ENCODE assay signal across 17 cellular contexts in genomic region chr18:58692420-58693185, GRCh38. TPM values are rescaled to one million over a fixed set of nuclear protein-coding genes. Genes with fewer than 3 reads are reported as not detected.
A peak's percentile ranks its signal among the peaks of the same experiment; 100 is the strongest.
DNase-seq lines count a peak whose midpoint lies in the region; ATAC-seq and FAIRE-seq lines count a peak whose summit lies in the region.
"Had no signal": no experiment of that assay in that cellular context is flagged by ENCODE, and none has a peak within 500 bp of the region (broad histone marks: within the 10 kb centered on the region; RNA-seq: fewer than 3 reads in every experiment).

No MANE protein-coding gene starts in this region.

- peak; percentile 69 for FAIRE-seq in GM19239 (lab: Jason Lieb, UNC)

- peaks cover 78% of the 10 kb centered on the region for H3K4me1 Mint-ChIP-seq in activated CD4-positive, alpha-beta T cell treated with anti-CD3 and anti-CD28 coated beads for 36 hours
- peaks cover 72% of the 10 kb centered on the region for H3K4me1 Mint-ChIP-seq in activated T-helper 17 cell treated with anti-CD3 and anti-CD28 coated beads, Interleukin-2, amount 50 U/mL, for 72 hours
- peaks cover 33% of the 10 kb centered on the region for H3K4me1 Mint-ChIP-seq in memory B cell

- POLR2A ChIA-PET in activated CD4-positive, alpha-beta T cell treated with anti-CD3 and anti-CD28 coated beads for 36 hours (lab: Charles Lee), result interaction anchor here (0.6 to 1.7 kb wide), 8 partner anchors 8 to 159 kb away, joined by 3 to 10 read pairs (median 6); partner anchors contain the start of gene MALT1

- H3K4me3 Mint-ChIP-seq in activated CD4-positive, alpha-beta T cell treated with anti-CD3 and anti-CD28 coated beads for 36 hours, result no peak overlapping the region
- no peak overlapping the region for H3K4me3 Mint-ChIP-seq in activated T-helper 17 cell treated with anti-CD3 and anti-CD28 coated beads, Interleukin-2, amount 50 U/mL, for 72 hours
- H3K4me3 Mint-ChIP-seq in memory B cell, result no peak overlapping the region

- ATAC-seq in activated CD4-positive, alpha-beta T cell treated with anti-CD3 and anti-CD28 coated beads for 36 hours, result peak; percentile 53
- peak; percentile 33 for ATAC-seq in activated T-helper 17 cell treated with anti-CD3 and anti-CD28 coated beads, Interleukin-2, amount 50 U/mL, for 72 hours (replicated peaks)
- no peak for ATAC-seq in memory B cell (ENCODE audit: low read depth)

- peaks cover 4% of the 10 kb centered on the region for H3K9me3 Mint-ChIP-seq in activated CD4-positive, alpha-beta T cell treated with anti-CD3 and anti-CD28 coated beads for 36 hours (ENCODE audit: low read depth)
- H3K9me3 Mint-ChIP-seq in activated T-helper 17 cell treated with anti-CD3 and anti-CD28 coated beads, Interleukin-2, amount 50 U/mL, for 72 hours, result peaks cover 4% of the 10 kb centered on the region
- no peaks in the 10 kb centered on the region for H3K9me3 Mint-ChIP-seq in memory B cell

- no peaks in the 10 kb centered on the region for H3K27me3 Mint-ChIP-seq in activated CD4-positive, alpha-beta T cell treated with anti-CD3 and anti-CD28 coated beads for 36 hours
- H3K27me3 Mint-ChIP-seq in activated T-helper 17 cell treated with anti-CD3 and anti-CD28 coated beads, Interleukin-2, amount 50 U/mL, for 72 hours, result no peaks in the 10 kb centered on the region
- H3K27me3 Mint-ChIP-seq in memory B cell, result no peaks in the 10 kb centered on the region

- CTCF ChIA-PET in activated CD4-positive, alpha-beta T cell treated with anti-CD3 and anti-CD28 coated beads for 36 hours (lab: Charles Lee), result interaction anchor here (0.5 to 3.1 kb wide), 14 partner anchors 9 to 401 kb away, joined by 3 to 8 read pairs (median 4); partner anchors contain the start of gene MALT1

- DNase-seq in activated CD4-positive, alpha-beta T cell treated with anti-CD3 and anti-CD28 coated beads for 36 hours, result no peak
- no peak for DNase-seq in activated CD4-positive, alpha-beta T cell treated with anti-CD3 and anti-CD28 coated beads for 48 hours
- DNase-seq in GM19239 (ENCODE audit: insufficient read length, low spot score), result no peak
- no peak for DNase-seq in memory B cell (ENCODE audit: low spot score in 2 of 2)
- DNase-seq in head of caudate nucleus, result no peak
- no peak for DNase-seq in EL
- DNase-seq in DMS79 (lab: John Stamatoyannopoulos, UW), result no peak
- DNase-seq: 8988T; activated effector memory CD4-positive, alpha-beta T cell treated with Interleukin-2 at 50 U/mL for 16 hours; hippocampal formation; kidney glomerular epithelial cell; mesenchymal stem cell; NCI-H1417 treated with DMSO at 0.1 percent for 48 hours; NCI-H2171 treated with DMSO at 0.1 percent for 48 hours; T1000; tibial artery had no signal

- intact Hi-C loops in activated CD4-positive, alpha-beta T cell treated with anti-CD3 and anti-CD28 coated beads for 36 hours (cut with DNase I, micrococcal nuclease), result loop anchor here (1.0 to 10.0 kb wide), 4 partner anchors 22 to 858 kb away; partner anchors contain the start of gene MALT1 (in 1 of the 2)
- intact Hi-C loops in head of caudate nucleus (cut with DNase I), result no loop called here

- H3K27ac Mint-ChIP-seq in activated CD4-positive, alpha-beta T cell treated with anti-CD3 and anti-CD28 coated beads for 36 hours, result peak overlapping the region; percentile 96
- H3K27ac Mint-ChIP-seq in activated T-helper 17 cell treated with anti-CD3 and anti-CD28 coated beads, Interleukin-2, amount 50 U/mL, for 72 hours, result peak overlapping the region; percentile 77
- peak overlapping the region; percentile 58 for H3K27ac Mint-ChIP-seq in memory B cell

- peaks cover 64% of the 10 kb centered on the region for H3K36me3 Mint-ChIP-seq in activated CD4-positive, alpha-beta T cell treated with anti-CD3 and anti-CD28 coated beads for 36 hours (ENCODE audit: low read depth)
- H3K36me3 Mint-ChIP-seq in activated T-helper 17 cell treated with anti-CD3 and anti-CD28 coated beads, Interleukin-2, amount 50 U/mL, for 72 hours (ENCODE audit: low read depth), result peaks cover 43% of the 10 kb centered on the region
- H3K36me3 Mint-ChIP-seq in memory B cell, result peaks cover 31% of the 10 kb centered on the region

RNA-seq across cellular contexts. Expression of gene MALT1, which starts 21.3 kb away (rescaled TPM):
- 10 to 100 TPM; 39.3 to 40.5 TPM for total RNA-seq in activated CD4-positive, alpha-beta T cell treated with anti-CD3 and anti-CD28 coated beads for 36 hours
- total RNA-seq in activated T-helper 17 cell treated with anti-CD3 and anti-CD28 coated beads, Interleukin-2, amount 50 U/mL, for 72 hours, result 10 to 100 TPM; 45.3 to 92.3 TPM
